22 cellular contexts compared by ENCODE assay signal in genomic region chr11:113562981-113563461, GRCh38.
DNase-seq lines count a peak whose midpoint lies in the region; ATAC-seq and TF ChIP-seq lines count a peak whose summit lies in the region.
"Had no signal": no experiment of that assay in that cellular context is flagged by ENCODE, and none has a peak within 500 bp of the region (broad histone marks: within the 10 kb centered on the region; RNA-seq: fewer than 3 reads in every experiment).

No MANE protein-coding gene starts in this region.

- peak overlapping the region; percentile 11 for H3K4me3 Mint-ChIP-seq in activated CD8-positive, alpha-beta memory T cell treated with anti-CD3 and anti-CD28 coated beads, Interleukin-2, amount 10 ng/mL, durations not matched to agents 7 days and 5 days
- H3K4me3 Mint-ChIP-seq: CD14-positive monocyte, T-cell had no signal

- ATAC-seq in activated CD8-positive, alpha-beta memory T cell treated with anti-CD3 and anti-CD28 coated beads, Interleukin-2, amount 10 ng/mL, durations not matched to agents 7 days and 5 days, result peak; percentile 81
- no peak for ATAC-seq in SK-N-SH treated with all-trans-retinoic acid at 6 μM for 48 hours
- no peak for ATAC-seq in GM21529 (IDR thresholded peaks at IDR 0.05; ENCODE audit: unreplicated experiment)
- ATAC-seq: left colon, psoas muscle, T-cell had no signal

- H3K9me3 Mint-ChIP-seq in activated CD8-positive, alpha-beta memory T cell treated with anti-CD3 and anti-CD28 coated beads, Interleukin-2, amount 10 ng/mL, durations not matched to agents 7 days and 5 days (ENCODE audit: low read depth), result no peaks in the 10 kb centered on the region
- H3K9me3 Mint-ChIP-seq: T-cell had no signal

- CTCF ChIA-PET in activated CD8-positive, alpha-beta memory T cell treated with anti-CD3 and anti-CD28 coated beads, Interleukin-2, amount 10 ng/mL, durations not matched to agents 7 days and 5 days (lab: Charles Lee), result interaction anchor here (1.0 kb wide), 1 partner anchor 14 kb away, joined by 3 read pairs; no protein-coding TSS in a partner anchor

- peaks cover 6% of the 10 kb centered on the region for H3K36me3 Mint-ChIP-seq in activated CD8-positive, alpha-beta memory T cell treated with anti-CD3 and anti-CD28 coated beads, Interleukin-2, amount 10 ng/mL, durations not matched to agents 7 days and 5 days
- H3K36me3 Mint-ChIP-seq: CD14-positive monocyte, T-cell had no signal

- H3K27me3 ChIP-seq in MG63, result no peaks in the 10 kb centered on the region
- H3K27me3 ChIP-seq: brain microvascular endothelial cell, uterus had no signal

- H3K36me3 ChIP-seq in MG63, result no peaks in the 10 kb centered on the region
- H3K36me3 ChIP-seq: brain microvascular endothelial cell, uterus had no signal

- H3K4me3 ChIP-seq in MG63, result no peak overlapping the region
- H3K4me3 ChIP-seq in epithelial cell of esophagus (ENCODE audit: low read length), result no peak overlapping the region
- H3K4me3 ChIP-seq: coronary artery, psoas muscle, smooth muscle cell, uterus had no signal

- H3K27ac Mint-ChIP-seq in activated CD8-positive, alpha-beta memory T cell treated with anti-CD3 and anti-CD28 coated beads, Interleukin-2, amount 10 ng/mL, durations not matched to agents 7 days and 5 days, result peak overlapping the region; percentile 82
- H3K27ac Mint-ChIP-seq: CD14-positive monocyte, T-cell had no signal

- no peaks in the 10 kb centered on the region for H3K9me3 ChIP-seq in MG63
- H3K9me3 ChIP-seq: psoas muscle, uterus had no signal

- peak; percentile 62 for DNase-seq in activated CD8-positive, alpha-beta memory T cell treated with anti-CD3 and anti-CD28 coated beads, Interleukin-2, amount 10 ng/mL, durations not matched to agents 7 days and 5 days
- no peak for DNase-seq in activated CD8-positive, alpha-beta memory T cell treated with anti-CD3 and anti-CD28 coated beads, Interleukin-2, amount 50 U/mL, for 4 hours
- DNase-seq in MG63, result peak; percentile 33
- DNase-seq in epithelial cell of esophagus (ENCODE audit: low read depth), result peak; percentile 66
- peak; percentile 29 for DNase-seq in superior temporal gyrus (ENCODE audit: extremely low spot score)
- DNase-seq in kidney glomerular epithelial cell (lab: John Stamatoyannopoulos, UW), result no peak
- DNase-seq: brain microvascular endothelial cell; foreskin melanocyte; left colon; midbrain; NCI-H2171; OCI-M1; psoas muscle; SHP77 treated with DMSO at 0.1 percent for 48 hours; stimulated activated CD4-positive, alpha-beta T cell treated with anti-CD3 and anti-CD28 coated beads, Interleukin-4, amount 100 ng/mL, for 1 hour; T-cell; uterus had no signal

- TF ChIP-seq CTCF in epithelial cell of esophagus (IDR thresholded peaks at IDR 0.05; ENCODE audit: insufficient read depth, low read depth, low read length, missing control alignments), result no peak

- H3K4me1 Mint-ChIP-seq in activated CD8-positive, alpha-beta memory T cell treated with anti-CD3 and anti-CD28 coated beads, Interleukin-2, amount 10 ng/mL, durations not matched to agents 7 days and 5 days, result peaks cover 29% of the 10 kb centered on the region
- H3K4me1 Mint-ChIP-seq: CD14-positive monocyte, T-cell had no signal

- H3K27me3 Mint-ChIP-seq in activated CD8-positive, alpha-beta memory T cell treated with anti-CD3 and anti-CD28 coated beads, Interleukin-2, amount 10 ng/mL, durations not matched to agents 7 days and 5 days, result peaks cover 18% of the 10 kb centered on the region

TF ChIP-seq in SK-N-SH treated with all-trans-retinoic acid at 6 μM for 48 hours, 23 proteins besides CTCF, POLR2A, EP300 and RAD21:
- TF ChIP-seq OSR1 (CRISPR knock-in tag; IDR thresholded peaks at IDR 0.05), result no peak
- TF ChIP-seq TCF4 (CRISPR knock-in tag; IDR thresholded peaks at IDR 0.05; ENCODE audit: borderline replicate concordance), result no peak
- no peak for TF ChIP-seq TOX (CRISPR knock-in tag; IDR thresholded peaks at IDR 0.05; ENCODE audit: borderline replicate concordance)
- no peak for TF ChIP-seq ISL1 (CRISPR knock-in tag; IDR thresholded peaks at IDR 0.05)

Comparison
In these comparisons a context has a peak if more than half of its experiments do, and no peak if none do; other contexts are left out.
1. DNase-seq: peak in activated CD8-positive, alpha-beta memory T cell treated with anti-CD3 and anti-CD28 coated beads, Interleukin-2, amount 10 ng/mL, durations not matched to agents 7 days and 5 days (single experiment), MG63 (single experiment), epithelial cell of esophagus (single experiment) and superior temporal gyrus (single experiment); none in activated CD8-positive, alpha-beta memory T cell treated with anti-CD3 and anti-CD28 coated beads, Interleukin-2, amount 50 U/mL, for 4 hours (single experiment) and kidney glomerular epithelial cell (single experiment).